8 cellular contexts compared by ENCODE assay signal in genomic region chr14:104688755-104689619, GRCh38. TPM values are rescaled to one million over a fixed set of nuclear protein-coding genes. Genes with fewer than 3 reads are reported as not detected.
DNase-seq lines count a peak whose midpoint lies in the region; ATAC-seq, FAIRE-seq and TF ChIP-seq lines count a peak whose summit lies in the region.

Gene INF2 (plus strand): TSS chr14:104689618. CDS start chr14:104701366, 11,748 bp downstream.

- TF ChIP-seq EP300 in A549 (IDR thresholded peaks at IDR 0.05) = no peak

- peaks cover 69% of the 10 kb centered on the region for H3K4me1 ChIP-seq in A549

- TF ChIP-seq RAD21 in A549 (conservative IDR thresholded peaks at IDR 0.05 in 1 of 2, IDR thresholded peaks at IDR 0.05 in 1 of 2) = peak; percentile 8 to 40; a peak in 4 of 5 replicates

- peak; percentile 21 for TF ChIP-seq POLR2A in A549 (IDR thresholded peaks at IDR 0.05; ENCODE audit: low read length)

- DNase-seq in A549 (ENCODE audit: low read depth in 1 of 2, low spot score in 1 of 2) = peak; percentile 84 to 87
- peak; percentile 93 for DNase-seq in GM13976 (ENCODE audit: low spot score)
- DNase-seq in NAMALWA (ENCODE audit: low spot score) = peak; percentile 67
- DNase-seq in activated CD4-positive, CD25-positive, alpha-beta regulatory T cell treated with anti-CD3 and anti-CD28 coated beads, Interleukin-2, amount 50 U/mL, for 16 hours (ENCODE audit: low read depth, low spot score) = peak; percentile 14
- peak in 1 of 10 donors; percentile 63 for DNase-seq in dorsolateral prefrontal cortex
- peak; percentile 83 for DNase-seq in left lobe of liver (ENCODE audit: low spot score)
- DNase-seq in stimulated activated CD4-positive, alpha-beta T cell treated with anti-CD3 and anti-CD28 coated beads, Interleukin-2, amount 100 ng/mL, for 24 hours = peak; percentile 50 to 69

- H3K4me3 ChIP-seq in A549 (peak within 1 kb of the TSS; percentile 99), dorsolateral prefrontal cortex (peak within 1 kb of the TSS; percentile 67 to 98 (median 88))

- H3K9me3 ChIP-seq in A549 = no peaks in the 10 kb centered on the region

- peak; percentile 26; the same call in 1 of the 3 replicates for TF ChIP-seq CTCF in A549 (IDR thresholded peaks at IDR 0.05)
- no peak for TF ChIP-seq CTCF in GM13976 (IDR thresholded peaks at IDR 0.05; ENCODE audit: borderline replicate concordance, control extremely low read depth, extremely low read depth, insufficient read depth, missing control alignments)
- peak in 14 of 56 donors; percentile 7 to 32 (median 22) for TF ChIP-seq CTCF in dorsolateral prefrontal cortex (IDR thresholded peaks at IDR 0.05 in 54 of 56, conservative IDR thresholded peaks at IDR 0.05 in 2 of 56; ENCODE audit: low read depth in 1 of 56, partially characterized antibody in 56 of 56)

- ATAC-seq in A549 (peak; percentile 64 to 71), left lobe of liver (peak; percentile 67), GM21717 (IDR thresholded peaks at IDR 0.05; ENCODE audit: unreplicated experiment) (no peak)

- intact Hi-C loops in dorsolateral prefrontal cortex (cut with DNase I) = no loop called here

- in situ Hi-C loops in GM13976 (cut with MboI; ENCODE audit: low sequenced_read_pairs, unreplicated experiment) = no loop called here

- 0% methylated on average over 13 of the region's 61 CpGs for WGBS in A549 (ENCODE audit: missing lambda C conversion rate)

- POLR2A ChIA-PET in A549 (lab: Yijun Ruan, JAX) = interaction anchor here (0.6 to 2.3 kb wide), 7 partner anchors 8 to 64 kb away, joined by 3 to 29 read pairs (median 7); partner anchors contain the start of gene SIVA1

- FAIRE-seq in A549 (lab: Jason Lieb, UNC) = no peak

- H3K27ac ChIP-seq in A549 (peak within 1 kb of the TSS; percentile 98), dorsolateral prefrontal cortex (peak within 1 kb of the TSS; percentile 71 to 99 (median 97))

- peak within 1 kb of the TSS; percentile 86 for H3K4me2 ChIP-seq in A549

- no peaks in the 10 kb centered on the region for H3K27me3 ChIP-seq in dorsolateral prefrontal cortex

- CTCF ChIA-PET in A549 (lab: Yijun Ruan, JAX) = interaction anchor here (0.9 to 13.1 kb wide), 10 partner anchors 8 to 401 kb away, joined by 3 to 143 read pairs (median 10); partner anchors contain the start of gene ADSS1

TF ChIP-seq in A549, 52 proteins besides CTCF, POLR2A, EP300 and RAD21:
- TF ChIP-seq CHD4 (IDR thresholded peaks at IDR 0.05; ENCODE audit: borderline replicate concordance) (peak; percentile 50; the same call in 1 of the 2 replicates), CEBPB (IDR thresholded peaks at IDR 0.05) (peak in 1 of 2 experiments; percentile 72; a peak in 1 of 4 replicates), ZFP36 (IDR thresholded peaks at IDR 0.05; ENCODE audit: borderline replicate concordance, partially characterized antibody) (no peak), SMC3 (IDR thresholded peaks at IDR 0.05) (0 out of 3 replicates have a peak, but pooled peaks have one; percentile 18), MAZ (IDR thresholded peaks at IDR 0.05; ENCODE audit: borderline replicate concordance, low read depth, low read length) (peak; percentile 20; the same call in 1 of the 2 replicates), JUN (IDR thresholded peaks at IDR 0.05) (peak in 1 of 2 experiments; percentile 18; a peak in 4 of 5 replicates), HOXA7 (CRISPR knock-in tag; IDR thresholded peaks at IDR 0.05) (0 out of 2 replicates have a peak, but pooled peaks have one; percentile 54), GATA3 (IDR thresholded peaks at IDR 0.05; ENCODE audit: borderline replicate concordance) (peak; percentile 36; the same call in 1 of the 2 replicates), ZSCAN20 (CRISPR knock-in tag; IDR thresholded peaks at IDR 0.05) (no peak), HOXB13 (CRISPR knock-in tag; IDR thresholded peaks at IDR 0.05; ENCODE audit: low read depth) (0 out of 2 replicates have a peak, but pooled peaks have one; percentile 22), RARB (CRISPR knock-in tag; IDR thresholded peaks at IDR 0.05) (no peak), NFE2L2 (conservative IDR thresholded peaks at IDR 0.05; ENCODE audit: low read length) (no peak), MYC (IDR thresholded peaks at IDR 0.05; ENCODE audit: borderline replicate concordance, low read length) (peak; percentile 33; the same call in 1 of the 2 replicates), HES2 (IDR thresholded peaks at IDR 0.05) (no peak), TFCP2L1 (CRISPR knock-in tag; IDR thresholded peaks at IDR 0.05) (0 out of 2 replicates have a peak, but pooled peaks have one; percentile 21), EHF (CRISPR knock-in tag; IDR thresholded peaks at IDR 0.05) (no peak), HDAC2 (IDR thresholded peaks at IDR 0.05) (no peak), HEYL (CRISPR knock-in tag; IDR thresholded peaks at IDR 0.05) (no peak), MAX (IDR thresholded peaks at IDR 0.05) (peak; percentile 74), NPAS2 (CRISPR knock-in tag; IDR thresholded peaks at IDR 0.05; ENCODE audit: borderline replicate concordance) (no peak), CHD2 (IDR thresholded peaks at IDR 0.05; ENCODE audit: low read length, partially characterized antibody) (no peak)

RNA-seq across cellular contexts. Expression of gene INF2, which starts in this region (rescaled TPM):
- polyA plus RNA-seq in A549 (2011; rRNA removed) (23.6 and 24.7 TPM in 2 replicates), A549 (2017; fragmentation: RNase III; extraction: RNeasy Plus Mini Kit Qiagen cat#74134 plus additional on column Dnase treatment) (71.2 to 76.6 TPM (median 72.0 TPM) in 3 replicates)
- polyA plus RNA-seq in A549 (2012; cell fraction: cytosol; rRNA removed) = 68.4 and 94.0 TPM in 2 replicates
- polyA plus RNA-seq in A549 (2012; cell fraction: nucleus; rRNA removed) = 224 and 375 TPM in 2 replicates
- 19.6 and 27.7 TPM in 2 replicates for polyA minus RNA-seq in A549 (2011; rRNA and poly(A)+ RNA removed)
- total RNA-seq in dorsolateral prefrontal cortex (100 to 1,000 TPM in 97 of 120 experiments, 10 to 100 TPM in 23; 69.5 to 290 (median 127) TPM), left lobe of liver (63.1 TPM)
